Comparison of ENCODE assay signal across 16 cellular contexts in genomic region chr2:146624429-146624828, GRCh38.
"Had no signal": no experiment of that assay in that cellular context is flagged by ENCODE, and none has a peak within 500 bp of the region (broad histone marks: within the 10 kb centered on the region; RNA-seq: fewer than 3 reads in every experiment).

No MANE protein-coding gene starts in this region.

- H3K9me3 ChIP-seq: gastroesophageal sphincter, transverse colon had no signal

- ATAC-seq: gastroesophageal sphincter; natural killer cell treated with Interleukin-12 subunit alpha and Interleukin-12 subunit beta and Interleukin-15 and Interleukin-18, amount 100 ng/mL, for 72 hours had no signal

- H3K4me1 ChIP-seq: gastroesophageal sphincter, transverse colon had no signal

- H3K36me3 ChIP-seq: cardiac muscle cell, gastroesophageal sphincter, transverse colon had no signal

- DNase-seq: activated CD4-positive, alpha-beta T cell treated with anti-CD3 and anti-CD28 coated beads, Interleukin-2, amount 10 ng/mL, durations not matched to agents 7 days and 5 days; activated gamma-delta T cell treated with Interleukin-2 at 50 U/mL for 16 hours; activated naive CD8-positive, alpha-beta T cell treated with anti-CD3 and anti-CD28 coated beads for 36 hours; aorta; islet precursor cell; mesendoderm; nucleus accumbens; small intestine; stimulated activated CD4-positive, alpha-beta T cell treated with anti-CD3 and anti-CD28 coated beads, Interleukin-4, amount 100 ng/mL, for 24 hours; stimulated activated naive CD4-positive, alpha-beta T cell; substantia nigra; T-helper 9 cell; transverse colon had no signal

- H3K27me3 ChIP-seq: cardiac muscle cell, gastroesophageal sphincter, transverse colon had no signal

- H3K4me3 ChIP-seq: cardiac muscle cell, gastroesophageal sphincter, transverse colon had no signal
